Comparison of ENCODE assay signal across 2 cellular contexts in genomic region chr1:17143760-17144159, GRCh38.
TF ChIP-seq lines count a peak whose summit lies in the region.

No MANE protein-coding gene starts in this region.

TF ChIP-seq in HEK293, 187 proteins besides CTCF, POLR2A, EP300 and RAD21:
- TF ChIP-seq ZXDB (tag by site-specific recombination; IDR thresholded peaks at IDR 0.05) (no peak), PRDM1 (tag by site-specific recombination; IDR thresholded peaks at IDR 0.05) (0 out of 2 replicates have a peak, but pooled peaks have one; percentile 29)
- TF ChIP-seq, protein P1, sequence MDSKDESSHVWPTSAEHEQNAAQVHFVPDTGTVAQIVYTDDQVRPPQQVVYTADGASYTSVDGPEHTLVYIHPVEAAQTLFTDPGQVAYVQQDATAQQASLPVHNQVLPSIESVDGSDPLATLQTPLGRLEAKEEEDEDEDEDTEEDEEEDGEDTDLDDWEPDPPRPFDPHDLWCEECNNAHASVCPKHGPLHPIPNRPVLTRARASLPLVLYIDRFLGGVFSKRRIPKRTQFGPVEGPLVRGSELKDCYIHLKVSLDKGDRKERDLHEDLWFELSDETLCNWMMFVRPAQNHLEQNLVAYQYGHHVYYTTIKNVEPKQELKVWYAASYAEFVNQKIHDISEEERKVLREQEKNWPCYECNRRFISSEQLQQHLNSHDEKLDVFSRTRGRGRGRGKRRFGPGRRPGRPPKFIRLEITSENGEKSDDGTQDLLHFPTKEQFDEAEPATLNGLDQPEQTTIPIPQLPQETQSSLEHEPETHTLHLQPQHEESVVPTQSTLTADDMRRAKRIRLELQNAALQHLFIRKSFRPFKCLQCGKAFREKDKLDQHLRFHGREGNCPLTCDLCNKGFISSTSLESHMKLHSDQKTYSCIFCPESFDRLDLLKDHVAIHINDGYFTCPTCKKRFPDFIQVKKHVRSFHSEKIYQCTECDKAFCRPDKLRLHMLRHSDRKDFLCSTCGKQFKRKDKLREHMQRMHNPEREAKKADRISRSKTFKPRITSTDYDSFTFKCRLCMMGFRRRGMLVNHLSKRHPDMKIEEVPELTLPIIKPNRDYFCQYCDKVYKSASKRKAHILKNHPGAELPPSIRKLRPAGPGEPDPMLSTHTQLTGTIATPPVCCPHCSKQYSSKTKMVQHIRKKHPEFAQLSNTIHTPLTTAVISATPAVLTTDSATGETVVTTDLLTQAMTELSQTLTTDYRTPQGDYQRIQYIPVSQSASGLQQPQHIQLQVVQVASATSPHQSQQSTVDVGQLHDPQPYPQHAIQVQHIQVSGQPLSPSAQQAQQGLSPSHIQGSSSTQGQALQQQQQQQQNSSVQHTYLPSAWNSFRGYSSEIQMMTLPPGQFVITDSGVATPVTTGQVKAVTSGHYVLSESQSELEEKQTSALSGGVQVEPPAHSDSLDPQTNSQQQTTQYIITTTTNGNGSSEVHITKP (tag by site-specific recombination; IDR thresholded peaks at IDR 0.05) = peak; percentile 96

TF ChIP-seq in K562, 482 proteins besides CTCF, POLR2A, EP300 and RAD21:
- TF ChIP-seq KAT2B (IDR thresholded peaks at IDR 0.05; ENCODE audit: low read depth, low read length) = no peak
- TF ChIP-seq, protein P2, sequence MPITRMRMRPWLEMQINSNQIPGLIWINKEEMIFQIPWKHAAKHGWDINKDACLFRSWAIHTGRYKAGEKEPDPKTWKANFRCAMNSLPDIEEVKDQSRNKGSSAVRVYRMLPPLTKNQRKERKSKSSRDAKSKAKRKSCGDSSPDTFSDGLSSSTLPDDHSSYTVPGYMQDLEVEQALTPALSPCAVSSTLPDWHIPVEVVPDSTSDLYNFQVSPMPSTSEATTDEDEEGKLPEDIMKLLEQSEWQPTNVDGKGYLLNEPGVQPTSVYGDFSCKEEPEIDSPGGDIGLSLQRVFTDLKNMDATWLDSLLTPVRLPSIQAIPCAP (CRISPR knock-in tag; IDR thresholded peaks at IDR 0.05; ENCODE audit: borderline replicate concordance) = no peak
- no peak for TF ChIP-seq CCAR2 (IDR thresholded peaks at IDR 0.05; ENCODE audit: low read depth, low read length)
- no peak for TF ChIP-seq TRIM24 (IDR thresholded peaks at IDR 0.05)
- no peak for TF ChIP-seq KHSRP (IDR thresholded peaks at IDR 0.05)
- no peak for TF ChIP-seq MYBL2 (IDR thresholded peaks at IDR 0.05; ENCODE audit: low read depth)
- no peak for TF ChIP-seq MYBL2 (CRISPR knock-in tag; IDR thresholded peaks at IDR 0.05; ENCODE audit: borderline replicate concordance)
- TF ChIP-seq, protein P1 (IDR thresholded peaks at IDR 0.05; ENCODE audit: partially characterized antibody) = peak; percentile 82
